20 cellular contexts compared by ENCODE assay signal in the genomic region with DNA sequence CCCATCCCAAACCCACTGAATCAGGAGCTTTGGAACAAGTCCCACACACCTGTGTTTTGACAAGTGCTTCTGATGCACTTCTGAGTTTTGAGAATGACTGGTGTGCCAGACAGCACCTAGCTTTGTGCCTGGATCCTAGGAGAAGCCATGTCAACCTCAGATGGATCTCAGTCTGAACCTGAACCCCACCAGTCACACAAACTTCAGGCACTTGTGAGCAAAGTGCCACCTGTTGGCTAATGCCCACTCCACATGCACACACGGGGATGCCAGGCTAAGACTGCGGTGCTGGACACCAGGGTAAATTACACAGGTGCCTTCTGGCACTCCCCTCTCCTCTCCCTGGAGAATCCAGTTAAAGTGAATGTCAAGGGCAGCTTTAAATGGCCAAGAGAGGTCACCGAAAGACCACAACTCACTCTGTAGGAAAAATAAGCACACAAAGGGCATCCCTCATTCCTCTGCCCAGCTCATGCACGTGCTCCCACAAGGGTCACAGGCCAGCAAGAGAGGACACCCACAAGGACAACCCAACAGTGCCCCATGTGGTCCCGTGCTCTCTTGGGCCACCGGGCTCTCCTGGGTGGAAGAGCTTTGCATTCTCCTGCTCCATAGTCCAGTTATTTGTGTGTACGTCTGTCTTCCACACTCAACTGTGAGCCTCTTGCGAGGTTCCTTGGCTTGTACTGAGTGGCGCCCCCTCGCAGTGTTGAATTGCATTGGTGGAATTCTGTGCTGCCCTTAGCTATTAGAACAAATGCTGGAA. TPM values are rescaled to one million over a fixed set of nuclear protein-coding genes. Genes with fewer than 3 reads are reported as not detected.
DNase-seq lines count a peak whose midpoint lies in the region; ATAC-seq, FAIRE-seq and TF ChIP-seq lines count a peak whose summit lies in the region.
"Had no signal": no experiment of that assay in that cellular context is flagged by ENCODE, and none has a peak within 500 bp of the region (broad histone marks: within the 10 kb centered on the region; RNA-seq: fewer than 3 reads in every experiment).

No MANE protein-coding gene starts in this region.

- RAD21 ChIA-PET in HCT116 (lab: Charles Lee; ENCODE audit: low non-redundant PET in 1 of 2, low total read pairs in 2 of 2, uncharacterized antibody in 2 of 2, unreplicated experiment in 2 of 2): interaction anchor here in 1 of 2 experiments (0.5 to 0.9 kb wide), 2 partner anchors 119 to 212 kb away, joined by 4 read pairs; no protein-coding TSS in a partner anchor

- H4K20me1 ChIP-seq in HCT116 (ENCODE audit: insufficient read depth) (no peaks in the 10 kb centered on the region), keratinocyte (ENCODE audit: control insufficient read depth, extremely low read depth, insufficient read depth, low read length) (no peaks in the 10 kb centered on the region)
- H4K20me1 ChIP-seq: BLaER1 had no signal

- intact Hi-C loops in HCT116 (cut with micrococcal nuclease): no loop called here
- intact Hi-C loops in activated T-helper 1 cell treated with anti-CD3 and anti-CD28 coated beads, Interleukin-12 subunit alpha, Interleukin-12 subunit beta, Interleukin-2, Interleukin-4 antibody, amounts not matched to agents 30 ng/mL and 10 ng/mL and 1 ng/mL, durations not matched to agents 14 hours and 24 hours and 36 hours (cut with micrococcal nuclease): no loop called here

- H3K36me3 ChIP-seq in HCT116 (ENCODE audit: control insufficient read depth in 1 of 2, insufficient read depth in 2 of 2, low read length in 2 of 2) (no peaks in the 10 kb centered on the region), WERI-Rb-1 (no peaks in the 10 kb centered on the region), keratinocyte (ENCODE audit: control insufficient read depth in 2 of 2, extremely low read depth in 1 of 2, insufficient read depth in 2 of 2, low read length in 2 of 2) (no peaks in the 10 kb centered on the region)
- H3K36me3 ChIP-seq: BLaER1 had no signal

- H3K4me1 ChIP-seq in HCT116 (ENCODE audit: control insufficient read depth in 1 of 2, insufficient read depth in 2 of 2, low read length in 2 of 2) (peaks cover 38 to 62% of the 10 kb centered on the region in 2 experiments), keratinocyte (ENCODE audit: control insufficient read depth, extremely low read depth, insufficient read depth, low read length) (peaks cover 26% of the 10 kb centered on the region)
- H3K4me1 ChIP-seq: BLaER1 had no signal

- H3K9me1 ChIP-seq in keratinocyte (ENCODE audit: control insufficient read depth, extremely low read depth, insufficient read depth, low read length): no peaks in the 10 kb centered on the region

- POLR2A ChIA-PET in HCT116 (lab: Charles Lee): interaction anchor here (1.2 kb wide), 1 partner anchor 9 kb away, joined by 3 read pairs; no protein-coding TSS in a partner anchor

- no peaks in the 10 kb centered on the region for H3K36me3 Mint-ChIP-seq in activated T-helper 1 cell treated with anti-CD3 and anti-CD28 coated beads, Interleukin-12 subunit alpha, Interleukin-12 subunit beta, Interleukin-2, Interleukin-4 antibody, amounts not matched to agents 30 ng/mL and 10 ng/mL and 1 ng/mL, durations not matched to agents 14 hours and 24 hours and 36 hours (ENCODE audit: low read depth)
- H3K36me3 Mint-ChIP-seq: naive thymus-derived CD8-positive, alpha-beta T cell had no signal

- H3K9me2 ChIP-seq in HCT116 (ENCODE audit: insufficient read depth): no peaks in the 10 kb centered on the region

- H3K4me1 Mint-ChIP-seq in activated T-helper 1 cell treated with anti-CD3 and anti-CD28 coated beads, Interleukin-12 subunit alpha, Interleukin-12 subunit beta, Interleukin-2, Interleukin-4 antibody, amounts not matched to agents 30 ng/mL and 10 ng/mL and 1 ng/mL, durations not matched to agents 14 hours and 24 hours and 36 hours (ENCODE audit: low read depth): peaks cover 12% of the 10 kb centered on the region
- H3K4me1 Mint-ChIP-seq: T-helper 17 cell had no signal

- H3K4me3 Mint-ChIP-seq in activated T-helper 1 cell treated with anti-CD3 and anti-CD28 coated beads, Interleukin-12 subunit alpha, Interleukin-12 subunit beta, Interleukin-2, Interleukin-4 antibody, amounts not matched to agents 30 ng/mL and 10 ng/mL and 1 ng/mL, durations not matched to agents 14 hours and 24 hours and 36 hours: no peak overlapping the region
- H3K4me3 Mint-ChIP-seq: naive thymus-derived CD8-positive, alpha-beta T cell; T-helper 17 cell had no signal

- dilution Hi-C loops in keratinocyte (cut with MboI; ENCODE audit: extremely low pct_ligation_motif_present, low sequenced_read_pairs): no loop called here

- H3K9me3 ChIP-seq in HCT116 (ENCODE audit: control insufficient read depth in 1 of 2, insufficient read depth in 1 of 2, low read depth in 1 of 2, low read length in 2 of 2) (no peaks in the 10 kb centered on the region), WERI-Rb-1 (ENCODE audit: severe bottlenecking) (no peaks in the 10 kb centered on the region), keratinocyte (ENCODE audit: control insufficient read depth, low read depth, low read length) (no peaks in the 10 kb centered on the region)
- H3K9me3 ChIP-seq: BLaER1 had no signal

- TF ChIP-seq RAD21 in HCT116 (IDR thresholded peaks at IDR 0.05; ENCODE audit: low read depth): no peak

- H2AFZ ChIP-seq in HCT116 (ENCODE audit: low read depth, low read length, poor library complexity, severe bottlenecking) (no peak overlapping the region), keratinocyte (ENCODE audit: control insufficient read depth, low read length) (no peak overlapping the region)
- H2AFZ ChIP-seq: hepatocyte had no signal

- H3K9me3 Mint-ChIP-seq in activated T-helper 1 cell treated with anti-CD3 and anti-CD28 coated beads, Interleukin-12 subunit alpha, Interleukin-12 subunit beta, Interleukin-2, Interleukin-4 antibody, amounts not matched to agents 30 ng/mL and 10 ng/mL and 1 ng/mL, durations not matched to agents 14 hours and 24 hours and 36 hours: no peaks in the 10 kb centered on the region
- H3K9me3 Mint-ChIP-seq: naive thymus-derived CD8-positive, alpha-beta T cell had no signal

- no peak overlapping the region for H3K4me3 ChIP-seq in HCT116 (replicated peaks in 1 of 2; ENCODE audit: low read depth in 1 of 2, low read length in 2 of 2)
- H3K4me3 ChIP-seq in WERI-Rb-1 (ENCODE audit: low read depth, low read length): no peak overlapping the region
- H3K4me3 ChIP-seq in keratinocyte (ENCODE audit: control insufficient read depth in 2 of 3, extremely low read depth in 1 of 3, insufficient read depth in 2 of 3, low read depth in 1 of 3, low read length in 3 of 3): no peak overlapping the region
- H3K4me3 ChIP-seq: BLaER1, hepatocyte had no signal

- H3K4me2 ChIP-seq in HCT116 (ENCODE audit: low read length) (no peak overlapping the region), keratinocyte (ENCODE audit: control insufficient read depth, extremely low read depth, insufficient read depth, low read depth, low read length) (no peak overlapping the region)
- H3K4me2 ChIP-seq: BLaER1, hepatocyte had no signal

- TF ChIP-seq POLR2A in HCT116 (IDR thresholded peaks at IDR 0.05; ENCODE audit: borderline replicate concordance, extremely low read depth, insufficient read depth, insufficient read length): no peak

- peak in 2 of 3 experiments; percentile 26 to 38; a peak in 2 of 6 replicates for TF ChIP-seq CTCF in HCT116 (IDR thresholded peaks at IDR 0.05 in 2 of 3, conservative IDR thresholded peaks at IDR 0.05 in 1 of 3; ENCODE audit: borderline replicate concordance in 1 of 3, insufficient read depth in 1 of 3, low read depth in 2 of 3, low read length in 2 of 3)
- TF ChIP-seq CTCF in WERI-Rb-1 (IDR thresholded peaks at IDR 0.05; ENCODE audit: low read depth, low read length): peak; percentile 27
- TF ChIP-seq CTCF in keratinocyte (optimal IDR thresholded peaks at IDR 0.05 in 1 of 3, IDR thresholded peaks at IDR 0.05 in 1 of 3, conservative IDR thresholded peaks at IDR 0.05 in 1 of 3; ENCODE audit: extremely low read depth in 1 of 3, insufficient read depth in 2 of 3, low read length in 3 of 3): peak; percentile 4 to 20 (median 14)

- H3K27ac ChIP-seq in HCT116 (ENCODE audit: low read depth, low read length) (no peak overlapping the region), WERI-Rb-1 (no peak overlapping the region), keratinocyte (ENCODE audit: control insufficient read depth, insufficient read depth, low read length) (no peak overlapping the region)
- H3K27ac ChIP-seq: BLaER1, hepatocyte had no signal

- DNase-seq in Caki2 (ENCODE audit: low read depth) (peak; percentile 25), HCT116 (ENCODE audit: low read depth, low spot score) (no peak), WERI-Rb-1 (peak; percentile 38), keratinocyte (ENCODE audit: low read depth, low spot score) (no peak), NCI-H82 treated with DMSO at 0.1 percent for 48 hours (lab: John Stamatoyannopoulos, UW; ENCODE audit: unreplicated experiment) (no peak), hepatic stellate cell (ENCODE audit: low spot score) (no peak)
- no peak for DNase-seq in activated T-helper 1 cell treated with anti-CD3 and anti-CD28 coated beads, Interleukin-12 subunit alpha, Interleukin-12 subunit beta, Interleukin-2, Interleukin-4 antibody, amounts not matched to agents 30 ng/mL and 10 ng/mL and 1 ng/mL, durations not matched to agents 14 hours and 24 hours and 36 hours (ENCODE audit: low spot score)
- DNase-seq: activated CD4-positive, CD25-positive, alpha-beta regulatory T cell treated with anti-CD3 and anti-CD28 coated beads, Interleukin-2, amount 50 U/mL, for 72 hours; activated T-cell treated with anti-CD3 and anti-CD28 coated beads for 4 hours; KG1; NCI-H1436 treated with DMSO at 0.1 percent for 48 hours; NCI-H446 treated with DMSO at 0.1 percent for 48 hours; T-helper 17 cell had no signal

- FAIRE-seq in keratinocyte (lab: Jason Lieb, UNC): no peak
- FAIRE-seq: colon, GM19239 had no signal

- H3K79me2 ChIP-seq in HCT116 (ENCODE audit: insufficient read depth, low read length) (no peaks in the 10 kb centered on the region), keratinocyte (ENCODE audit: control insufficient read depth, insufficient read depth, low read length) (no peaks in the 10 kb centered on the region)
- H3K79me2 ChIP-seq: hepatocyte had no signal

- in situ Hi-C loops in Caki2 (cut with HindIII; ENCODE audit: low pct_unique_long_range_greater_than_20kb, low sequenced_read_pairs): no loop called here

- BruUV-seq in HCT116 (replicated peaks; lab: Mats Ljungman, UMichigan): no TSS peak

- H3K9ac ChIP-seq in HCT116 (ENCODE audit: low read length): no peak overlapping the region
- no peak overlapping the region for H3K9ac ChIP-seq in keratinocyte (ENCODE audit: control insufficient read depth, extremely low read depth, insufficient read depth, low read length)
- H3K9ac ChIP-seq: BLaER1 had no signal

- H3K27me3 Mint-ChIP-seq in activated T-helper 1 cell treated with anti-CD3 and anti-CD28 coated beads, Interleukin-12 subunit alpha, Interleukin-12 subunit beta, Interleukin-2, Interleukin-4 antibody, amounts not matched to agents 30 ng/mL and 10 ng/mL and 1 ng/mL, durations not matched to agents 14 hours and 24 hours and 36 hours (ENCODE audit: insufficient read depth): no peaks in the 10 kb centered on the region

- CTCF ChIA-PET in HCT116 (lab: Charles Lee): interaction anchor here (0.7 to 1.7 kb wide), 4 partner anchors 8 to 134 kb away, joined by 3 to 6 read pairs (median 3); no protein-coding TSS in a partner anchor

- ATAC-seq in HCT116 (no peak), HG03025 (IDR thresholded peaks at IDR 0.05; ENCODE audit: low FRiP score, unreplicated experiment) (no peak)
- ATAC-seq: naive thymus-derived CD8-positive, alpha-beta T cell; T-helper 17 cell had no signal

- H3K27me3 ChIP-seq in HCT116 (ENCODE audit: insufficient read depth, low read length): no peaks in the 10 kb centered on the region
- H3K27me3 ChIP-seq in WERI-Rb-1 (ENCODE audit: insufficient read depth, low read depth, severe bottlenecking): no peaks in the 10 kb centered on the region
- no peaks in the 10 kb centered on the region for H3K27me3 ChIP-seq in keratinocyte (ENCODE audit: control insufficient read depth, extremely low read depth, insufficient read depth, low read length)
- H3K27me3 ChIP-seq: BLaER1, hepatocyte had no signal

- no peak overlapping the region for H3K27ac Mint-ChIP-seq in activated T-helper 1 cell treated with anti-CD3 and anti-CD28 coated beads, Interleukin-12 subunit alpha, Interleukin-12 subunit beta, Interleukin-2, Interleukin-4 antibody, amounts not matched to agents 30 ng/mL and 10 ng/mL and 1 ng/mL, durations not matched to agents 14 hours and 24 hours and 36 hours
- H3K27ac Mint-ChIP-seq: T-helper 17 cell had no signal

RNA-seq across cellular contexts. Expression of gene TAF8, which starts 45.6 kb away (rescaled TPM):
- total RNA-seq in Caki2 (2014; rRNA removed; shearing (Covaris generic); ENCODE audit: low replicate concordance): 20.3 and 28.0 TPM in 2 replicates
- 29.5 TPM for total RNA-seq in HCT116 (2021; ENCODE audit: unreplicated experiment)
- polyA plus RNA-seq in HCT116 (2012): 15.0 and 15.7 TPM in 2 replicates
- 13.2 to 19.8 TPM (median 15.9 TPM) in 3 replicates for polyA plus RNA-seq in keratinocyte
- 2.2 TPM for polyA plus RNA-seq in keratinocyte (2011; ENCODE audit: low read depth)
- polyA plus RNA-seq in keratinocyte (2011; cell fraction: cytosol; rRNA removed): 12.1 TPM in 2 replicates
- 17.3 and 17.6 TPM in 2 replicates for polyA plus RNA-seq in keratinocyte (2011; cell fraction: nucleus; rRNA removed)
- 7.6 and 10.4 TPM in 2 replicates for polyA plus RNA-seq in keratinocyte (2012; ENCODE audit: low replicate concordance)
- polyA minus RNA-seq in keratinocyte: 24.8 to 35.4 TPM (median 24.9 TPM) in 3 replicates
- polyA minus RNA-seq in keratinocyte (2011; cell fraction: cytosol; rRNA and poly(A)+ RNA removed): 9.4 TPM
- polyA minus RNA-seq in keratinocyte (2011; cell fraction: nucleus; rRNA and poly(A)+ RNA removed): 9.6 and 17.1 TPM in 2 replicates
- 36.7 and 38.3 TPM in 2 replicates for total RNA-seq in activated T-helper 1 cell treated with anti-CD3 and anti-CD28 coated beads, Interleukin-12 subunit alpha, Interleukin-12 subunit beta, Interleukin-2, Interleukin-4 antibody, amounts not matched to agents 30 ng/mL and 10 ng/mL and 1 ng/mL, durations not matched to agents 14 hours and 24 hours and 36 hours

RNA-seq across cellular contexts. Expression of gene C6orf132, which starts 46.5 kb away (rescaled TPM):
- total RNA-seq in Caki2 (2014; rRNA removed; shearing (Covaris generic); ENCODE audit: low replicate concordance): 1.6 and 7.2 TPM in 2 replicates
- 18.9 TPM for total RNA-seq in HCT116 (2021; ENCODE audit: unreplicated experiment)
- 14.6 and 15.1 TPM in 2 replicates for polyA plus RNA-seq in HCT116 (2012)
- 8.1 to 15.3 TPM (median 11.8 TPM) in 3 replicates for polyA plus RNA-seq in keratinocyte
- 12.2 TPM for polyA plus RNA-seq in keratinocyte (2011; ENCODE audit: low read depth)
- 13.0 and 15.4 TPM in 2 replicates for polyA plus RNA-seq in keratinocyte (2011; cell fraction: cytosol; rRNA removed)
- polyA plus RNA-seq in keratinocyte (2011; cell fraction: nucleus; rRNA removed): 10.5 and 13.5 TPM in 2 replicates
- polyA plus RNA-seq in keratinocyte (2012; ENCODE audit: low replicate concordance): 26.2 and 34.7 TPM in 2 replicates
- 6.5 to 23.7 TPM (median 8.9 TPM) in 3 replicates for polyA minus RNA-seq in keratinocyte
- polyA minus RNA-seq in keratinocyte (2011; cell fraction: cytosol; rRNA and poly(A)+ RNA removed): 18.4 TPM
- 11.6 and 14.6 TPM in 2 replicates for polyA minus RNA-seq in keratinocyte (2011; cell fraction: nucleus; rRNA and poly(A)+ RNA removed)
- 0.18 and 0.20 TPM in 2 replicates for total RNA-seq in activated T-helper 1 cell treated with anti-CD3 and anti-CD28 coated beads, Interleukin-12 subunit alpha, Interleukin-12 subunit beta, Interleukin-2, Interleukin-4 antibody, amounts not matched to agents 30 ng/mL and 10 ng/mL and 1 ng/mL, durations not matched to agents 14 hours and 24 hours and 36 hours
- total RNA-seq: RPMI7951, T-helper 17 cell had no signal

Comparison
In these comparisons a context has a peak if more than half of its experiments do, and no peak if none do; other contexts are left out.
1. DNase-seq: peak in Caki2 (single experiment) and WERI-Rb-1 (single experiment); none in HCT116 (single experiment), keratinocyte (single experiment), NCI-H82 treated with DMSO at 0.1 percent for 48 hours (single experiment), hepatic stellate cell (single experiment) and activated T-helper 1 cell treated with anti-CD3 and anti-CD28 coated beads, Interleukin-12 subunit alpha, Interleukin-12 subunit beta, Interleukin-2, Interleukin-4 antibody, amounts not matched to agents 30 ng/mL and 10 ng/mL and 1 ng/mL, durations not matched to agents 14 hours and 24 hours and 36 hours (single experiment).
2. Peak in every context shown above with its lines, with median percentiles within 50 percentile points of each other: CTCF ChIP-seq.